ENCODE assay signal across 8 cellular contexts in genomic region chr12:65169311-65170244, GRCh38. TPM values are rescaled to one million over a fixed set of nuclear protein-coding genes. Genes with fewer than 3 reads are reported as not detected.
A peak's percentile ranks its signal among the peaks of the same experiment; 100 is the strongest.
DNase-seq lines count a peak whose midpoint lies in the region; ATAC-seq and TF ChIP-seq lines count a peak whose summit lies in the region.

Gene LEMD3, plus strand, starts transcription at chr12:65169583. Its CDS starts 14 bp downstream, at chr12:65169597.

- peaks cover 2% of the 10 kb centered on the region for H3K36me3 Mint-ChIP-seq in activated naive CD8-positive, alpha-beta T cell

- peak within 1 kb of the TSS; percentile 85 for H3K4me3 ChIP-seq in GM12864 (ENCODE audit: low read depth, low read length)

- peak within 1 kb of the TSS; percentile 98 for H3K4me3 Mint-ChIP-seq in activated naive CD8-positive, alpha-beta T cell

- H3K27me3 Mint-ChIP-seq in activated naive CD8-positive, alpha-beta T cell, result peaks cover 2% of the 10 kb centered on the region

- DNase-seq in GM12864 (ENCODE audit: low read depth), result peak; percentile 85
- DNase-seq in NCI-H1105 treated with DMSO at 0.1 percent for 48 hours (lab: John Stamatoyannopoulos, UW), result peak; percentile 96
- peak; percentile 50 for DNase-seq in SKM-1 treated with dmso at 0.1 percent for 144 hours (lab: John Stamatoyannopoulos, UW; ENCODE audit: unreplicated experiment)
- peak; percentile 87 for DNase-seq in glomerular visceral epithelial cell (ENCODE audit: extremely low spot score)
- peak; percentile 88 for DNase-seq in omental fat pad (ENCODE audit: low spot score)

- TF ChIP-seq CTCF in GM12864 (IDR thresholded peaks at IDR 0.05; ENCODE audit: low read depth, low read length, missing control alignments) (no peak), omental fat pad (IDR thresholded peaks at IDR 0.05) (no peak)

- H3K4me1 Mint-ChIP-seq in activated naive CD8-positive, alpha-beta T cell (ENCODE audit: low read depth), result peaks cover 38% of the 10 kb centered on the region

- H3K27ac ChIP-seq in temporal lobe (ENCODE audit: low read depth, low read length), result peak within 1 kb of the TSS; percentile 71

- ATAC-seq in HG02678 (IDR thresholded peaks at IDR 0.05; ENCODE audit: unreplicated experiment) (peak; percentile 94), omental fat pad (ENCODE audit: low FRiP score) (peak; percentile 97)

- H3K9me3 Mint-ChIP-seq in activated naive CD8-positive, alpha-beta T cell (ENCODE audit: low read depth), result no peaks in the 10 kb centered on the region

- peak within 1 kb of the TSS; percentile 98 for H3K27ac Mint-ChIP-seq in activated naive CD8-positive, alpha-beta T cell

RNA-seq across cellular contexts. Expression of gene LEMD3, which starts in this region (rescaled TPM):
- total RNA-seq in omental fat pad (10 to 100 TPM; 27.4 to 61.0 (median 34.8) TPM), temporal lobe (58.8 TPM)

Comparison
In these comparisons a context has a peak if more than half of its experiments do, and no peak if none do; other contexts are left out.
1. Peak in every context shown above with its lines: DNase-seq, ATAC-seq, H3K4me3 ChIP-seq and H3K27ac ChIP-seq.